ENCODE assay signal across 10 cellular contexts in genomic region chr7:22667562-22668239, GRCh38. TPM values are rescaled to one million over a fixed set of nuclear protein-coding genes. Genes with fewer than 3 reads are reported as not detected.
DNase-seq lines count a peak whose midpoint lies in the region; ATAC-seq, FAIRE-seq and TF ChIP-seq lines count a peak whose summit lies in the region.
"Had no signal": no experiment of that assay in that cellular context is flagged by ENCODE, and none has a peak within 500 bp of the region (broad histone marks: within the 10 kb centered on the region; RNA-seq: fewer than 3 reads in every experiment).

No MANE protein-coding gene starts in this region.

- no peak overlapping the region for H2AFZ ChIP-seq in mesenchymal stem cell (ENCODE audit: low read depth, low read length)

- no peak overlapping the region for H4K8ac ChIP-seq in mesenchymal stem cell (ENCODE audit: low read length)

- H3K27ac ChIP-seq in mesenchymal stem cell (ENCODE audit: low read length, poor library complexity, severe bottlenecking) (peak overlapping the region; percentile 24), kidney (ENCODE audit: low read depth in 2 of 2, low read length in 2 of 2) (no peak overlapping the region)

- no peak overlapping the region for H2BK5ac ChIP-seq in mesenchymal stem cell (ENCODE audit: low read depth, low read length, poor library complexity, severe bottlenecking)

- H3K9ac ChIP-seq in mesenchymal stem cell (ENCODE audit: low read length) (no peak overlapping the region), kidney (ENCODE audit: low read length in 2 of 2) (no peak overlapping the region)

- no peak overlapping the region for H3K4me3 Mint-ChIP-seq in stimulated activated effector memory CD8-positive, alpha-beta T cell treated with anti-CD3 and anti-CD28 coated beads, Interleukin-12 subunit alpha, Interleukin-12 subunit beta, amount 100 ng/mL, for 72 hours
- H3K4me3 Mint-ChIP-seq: T-cell had no signal

- H3K79me1 ChIP-seq in mesenchymal stem cell (replicated peaks; ENCODE audit: low read length, poor library complexity, severe bottlenecking), result no peaks in the 10 kb centered on the region

- no peaks in the 10 kb centered on the region for H3K36me3 Mint-ChIP-seq in stimulated activated effector memory CD8-positive, alpha-beta T cell treated with anti-CD3 and anti-CD28 coated beads, Interleukin-12 subunit alpha, Interleukin-12 subunit beta, amount 100 ng/mL, for 72 hours
- H3K36me3 Mint-ChIP-seq: T-cell had no signal

- H3K36me3 ChIP-seq in mesenchymal stem cell (ENCODE audit: control insufficient read depth in 1 of 2, insufficient read depth in 2 of 2, low read depth in 1 of 2, low read length in 2 of 2) (no peaks in the 10 kb centered on the region), kidney (ENCODE audit: control insufficient read depth in 1 of 2, insufficient read depth in 2 of 2, low read length in 2 of 2) (no peaks in the 10 kb centered on the region)

- no peaks in the 10 kb centered on the region for H3K9me3 Mint-ChIP-seq in stimulated activated effector memory CD8-positive, alpha-beta T cell treated with anti-CD3 and anti-CD28 coated beads, Interleukin-12 subunit alpha, Interleukin-12 subunit beta, amount 100 ng/mL, for 72 hours

- no peak overlapping the region for H3K27ac Mint-ChIP-seq in stimulated activated effector memory CD8-positive, alpha-beta T cell treated with anti-CD3 and anti-CD28 coated beads, Interleukin-12 subunit alpha, Interleukin-12 subunit beta, amount 100 ng/mL, for 72 hours
- H3K27ac Mint-ChIP-seq: T-cell had no signal

- peak overlapping the region; percentile 82 for H4K91ac ChIP-seq in mesenchymal stem cell (ENCODE audit: low read length)

- intact Hi-C loops in kidney (cut with DNase I), result no loop called here

- H2BK120ac ChIP-seq in mesenchymal stem cell (ENCODE audit: low read depth, low read length), result no peak overlapping the region

- H3K4me3 ChIP-seq in cardiac fibroblast (replicated peaks in 1 of 2; ENCODE audit: low read depth in 2 of 2, low read length in 2 of 2) (no peak overlapping the region), mesenchymal stem cell (ENCODE audit: insufficient read depth in 1 of 2, low read depth in 1 of 2, low read length in 2 of 2) (no peak overlapping the region), kidney (ENCODE audit: low read length in 2 of 2) (no peak overlapping the region)

- no peak overlapping the region for H2BK15ac ChIP-seq in mesenchymal stem cell (ENCODE audit: low read depth, poor library complexity, severe bottlenecking)

- no peaks in the 10 kb centered on the region for H3K27me3 ChIP-seq in mesenchymal stem cell (ENCODE audit: control insufficient read depth in 1 of 2, insufficient read depth in 1 of 2, low read length in 2 of 2)

- H3K18ac ChIP-seq in mesenchymal stem cell (ENCODE audit: low read depth in 1 of 2, low read length in 2 of 2), result peak overlapping the region; percentile 40 to 50

- H3K9me3 ChIP-seq in mesenchymal stem cell (ENCODE audit: control insufficient read depth, low read length), result no peaks in the 10 kb centered on the region
- H3K9me3 ChIP-seq in kidney (ENCODE audit: control insufficient read depth in 1 of 2, low read length in 2 of 2), result no peaks in the 10 kb centered on the region

- H3K23ac ChIP-seq in mesenchymal stem cell (ENCODE audit: low read length in 2 of 2), result no peak overlapping the region

- H3K4ac ChIP-seq in mesenchymal stem cell (ENCODE audit: low read depth in 1 of 2, low read length in 2 of 2), result peak overlapping the region in 1 of 2 experiments; percentile 1

- no peak overlapping the region for H3K14ac ChIP-seq in mesenchymal stem cell (ENCODE audit: low read length in 2 of 2)

- no peak for ATAC-seq in stimulated activated effector memory CD8-positive, alpha-beta T cell treated with anti-CD3 and anti-CD28 coated beads, Interleukin-12 subunit alpha, Interleukin-12 subunit beta, amount 100 ng/mL, for 72 hours
- no peak for ATAC-seq in GM21526 (IDR thresholded peaks at IDR 0.05; ENCODE audit: low FRiP score, unreplicated experiment)
- ATAC-seq: T-cell had no signal

- H3K4me1 Mint-ChIP-seq in stimulated activated effector memory CD8-positive, alpha-beta T cell treated with anti-CD3 and anti-CD28 coated beads, Interleukin-12 subunit alpha, Interleukin-12 subunit beta, amount 100 ng/mL, for 72 hours, result peaks cover 12% of the 10 kb centered on the region

- H2BK12ac ChIP-seq in mesenchymal stem cell (ENCODE audit: low read length in 2 of 2), result peak overlapping the region; percentile 59 to 78

- H3K4me1 ChIP-seq in mesenchymal stem cell (ENCODE audit: control insufficient read depth, insufficient read depth, low read depth, low read length) (peaks cover 8% of the 10 kb centered on the region), kidney (ENCODE audit: control insufficient read depth in 1 of 2, insufficient read depth in 1 of 2, low read depth in 1 of 2, low read length in 2 of 2) (no peaks in the 10 kb centered on the region)

- H3K4me2 ChIP-seq in mesenchymal stem cell (ENCODE audit: low read length, poor library complexity, severe bottlenecking), result no peak overlapping the region

- DNase-seq in ELF-1 (ENCODE audit: low read depth, low spot score) (peak; percentile 79), NCI-H226 (peak; percentile 85), cardiac fibroblast (ENCODE audit: low read depth in 2 of 2) (peak; percentile 33 to 75), mesenchymal stem cell (peak; percentile 67), kidney (no peak), NCI-H524 (lab: John Stamatoyannopoulos, UW) (no peak)
- DNase-seq in stimulated activated effector memory CD8-positive, alpha-beta T cell treated with anti-CD3 and anti-CD28 coated beads, Interleukin-12 subunit alpha, Interleukin-12 subunit beta, amount 100 ng/mL, for 72 hours (ENCODE audit: low spot score in 2 of 2), result no peak
- DNase-seq: NCI-H2081, T-cell had no signal

- peak overlapping the region; percentile 61 for H2AK5ac ChIP-seq in mesenchymal stem cell (ENCODE audit: low read length, severe bottlenecking)

- FAIRE-seq in kidney (lab: Jason Lieb, UNC), result no peak

- no peak for TF ChIP-seq CTCF in cardiac fibroblast (IDR thresholded peaks at IDR 0.05; ENCODE audit: low read depth, low read length)
- TF ChIP-seq CTCF in kidney (IDR thresholded peaks at IDR 0.05; ENCODE audit: borderline replicate concordance, extremely low read depth, insufficient read depth), result no peak

- WGBS in mesenchymal stem cell, result 13% methylated on average over 2 of the region's 2 CpGs

RNA-seq across cellular contexts. Expression of gene IL6, which starts 59.3 kb away (rescaled TPM):
- polyA plus RNA-seq in mesenchymal stem cell (2013, experiment 1 of 2), result 123 TPM
- 124 TPM for polyA plus RNA-seq in mesenchymal stem cell (2013, experiment 2 of 2)
- total RNA-seq in kidney, result 1.6 TPM
- 0.58 TPM for polyA plus RNA-seq in kidney (ENCODE audit: insufficient read depth, low read depth, low replicate concordance)

Comparison
In these comparisons a context has a peak if more than half of its experiments do, and no peak if none do; other contexts are left out.
1. DNase-seq: peak in ELF-1 (single experiment), NCI-H226 (single experiment), cardiac fibroblast (2 of 2) and mesenchymal stem cell (single experiment); none in kidney (single experiment), stimulated activated effector memory CD8-positive, alpha-beta T cell treated with anti-CD3 and anti-CD28 coated beads, Interleukin-12 subunit alpha, Interleukin-12 subunit beta, amount 100 ng/mL, for 72 hours (0 of 2) and NCI-H524 (0 of 2).